14 cellular contexts compared by ENCODE assay signal in the genomic region with DNA sequence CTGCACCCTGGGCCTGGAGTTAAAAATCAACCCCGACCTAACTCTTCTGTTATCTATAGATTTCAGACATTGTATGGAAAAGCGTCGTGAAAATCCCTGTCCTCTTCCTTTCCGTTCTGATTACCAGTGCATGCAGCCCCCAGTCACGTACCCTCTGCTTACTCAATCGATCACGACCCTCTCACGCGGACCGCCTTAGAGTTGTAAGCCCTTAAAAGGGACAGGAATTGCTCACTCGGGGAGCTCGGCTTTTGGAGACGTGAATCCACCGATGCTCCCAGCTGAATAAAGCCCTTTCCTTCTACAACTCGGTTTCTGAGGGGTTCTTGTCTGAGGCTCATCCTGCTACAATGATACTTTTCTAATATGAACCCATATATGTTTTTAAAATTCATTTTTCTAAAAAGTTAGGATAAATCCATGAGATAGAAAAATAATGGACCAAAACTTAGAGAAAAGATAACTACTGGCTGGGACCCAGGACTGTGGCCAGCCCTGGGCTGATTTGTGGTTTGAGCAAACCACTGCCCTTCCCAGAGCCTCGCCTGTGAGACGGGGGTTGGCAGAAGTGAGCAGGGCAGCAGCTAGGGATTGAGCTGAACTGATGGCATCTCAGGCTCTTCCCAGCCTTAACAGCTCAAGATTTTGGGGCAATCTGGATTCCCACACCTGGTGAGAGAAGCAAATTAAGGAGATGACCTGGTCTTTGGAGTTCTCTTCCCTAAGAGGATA. TPM values are rescaled to one million over a fixed set of nuclear protein-coding genes. Genes with fewer than 3 reads are reported as not detected.
DNase-seq lines count a peak whose midpoint lies in the region; ATAC-seq, FAIRE-seq and TF ChIP-seq lines count a peak whose summit lies in the region.
"Had no signal": no experiment of that assay in that cellular context is flagged by ENCODE, and none has a peak within 500 bp of the region (broad histone marks: within the 10 kb centered on the region; RNA-seq: fewer than 3 reads in every experiment).

No MANE protein-coding gene starts in this region.

- TF ChIP-seq RAD21 in HepG2 (CRISPR knock-in tag; IDR thresholded peaks at IDR 0.05), result no peak

- H4K20me1 ChIP-seq in HepG2 (ENCODE audit: insufficient read depth, low read length) (no peaks in the 10 kb centered on the region), fibroblast of lung (ENCODE audit: control insufficient read depth, extremely low read depth, insufficient read depth, low read length) (no peaks in the 10 kb centered on the region)

- ATAC-seq in HepG2 (no peak), right lobe of liver (no peak), RWPE2 (ENCODE audit: low read depth) (no peak), HG02798 (IDR thresholded peaks at IDR 0.05; ENCODE audit: poor library complexity, unreplicated experiment) (no peak)
- ATAC-seq: gastrocnemius medialis had no signal

- DNase-seq in HepG2 (ENCODE audit: low spot score) (no peak), right lobe of liver (no peak), RWPE2 (ENCODE audit: low spot score) (no peak), fibroblast of lung (ENCODE audit: low read depth in 2 of 2) (peak; percentile 24 to 64), activated gamma-delta T cell treated with Interleukin-2 at 50 U/mL for 16 hours (no peak), RKO (ENCODE audit: low spot score) (no peak), mucosa of gallbladder (ENCODE audit: low spot score) (no peak)
- DNase-seq: activated CD4-positive, alpha-beta T cell treated with anti-CD3 and anti-CD28 coated beads, Interleukin-2, amount 50 U/mL, for 48 hours; effector memory CD4-positive, alpha-beta T cell; gastrocnemius medialis; NCI-H446 treated with DMSO at 0.1 percent for 48 hours had no signal

- no peaks in the 10 kb centered on the region for H3K9me3 ChIP-seq in HepG2 (ENCODE audit: low read length)
- H3K9me3 ChIP-seq in right lobe of liver, result no peaks in the 10 kb centered on the region
- H3K9me3 ChIP-seq in RWPE2 (ENCODE audit: severe bottlenecking), result no peaks in the 10 kb centered on the region
- no peaks in the 10 kb centered on the region for H3K9me3 ChIP-seq in fibroblast of lung (ENCODE audit: control insufficient read depth, insufficient read depth, low read depth, low read length)
- H3K9me3 ChIP-seq: gastrocnemius medialis had no signal

- no peaks in the 10 kb centered on the region for H3K27me3 ChIP-seq in HepG2 (ENCODE audit: control insufficient read depth in 1 of 2, insufficient read depth in 2 of 2, low read length in 2 of 2)
- no peaks in the 10 kb centered on the region for H3K27me3 ChIP-seq in right lobe of liver
- no peaks in the 10 kb centered on the region for H3K27me3 ChIP-seq in RWPE2 (ENCODE audit: insufficient read depth, poor library complexity, severe bottlenecking)
- no peaks in the 10 kb centered on the region for H3K27me3 ChIP-seq in fibroblast of lung (ENCODE audit: control insufficient read depth, insufficient read depth, low read length)
- H3K27me3 ChIP-seq: gastrocnemius medialis had no signal

- CTCF ChIA-PET in HepG2 (lab: Yijun Ruan, JAX; ENCODE audit: low intra/inter-chr PET ratio, low total read pairs), result no interaction called here

- H3K4me1 ChIP-seq in HepG2 (ENCODE audit: insufficient read depth, low read length) (peaks cover 68% of the 10 kb centered on the region), right lobe of liver (peaks cover 0 to 36% (median 5%) of the 10 kb centered on the region in 4 donors), RWPE2 (ENCODE audit: insufficient read depth, poor library complexity, severe bottlenecking) (peaks cover 40% of the 10 kb centered on the region), fibroblast of lung (ENCODE audit: control insufficient read depth, extremely low read depth, insufficient read depth, low read length) (peaks cover 24% of the 10 kb centered on the region)

- peaks cover 14% of the 10 kb centered on the region for H3K79me2 ChIP-seq in HepG2 (ENCODE audit: insufficient read depth, low read length)
- no peaks in the 10 kb centered on the region for H3K79me2 ChIP-seq in fibroblast of lung (ENCODE audit: control insufficient read depth, insufficient read depth, low read length)

- H2AFZ ChIP-seq in HepG2 (ENCODE audit: low read length), result no peak overlapping the region
- no peak overlapping the region for H2AFZ ChIP-seq in fibroblast of lung (ENCODE audit: low read length)

- intact Hi-C loops in HepG2 (cut with micrococcal nuclease; ENCODE audit: unreplicated experiment), result loop anchor here (5.0 kb wide), 2 partner anchors 45 to 120 kb away; a partner anchor contains a TSS
- intact Hi-C loops in right lobe of liver (cut with DNase I), result no loop called here

- H3K4me3 ChIP-seq in HepG2 (replicated peaks in 1 of 3; ENCODE audit: insufficient read depth in 1 of 3, low read depth in 2 of 3, low read length in 3 of 3), result peak overlapping the region; percentile 38 to 73 (median 51); a peak in 5 of 6 replicates
- no peak overlapping the region for H3K4me3 ChIP-seq in right lobe of liver
- no peak overlapping the region for H3K4me3 ChIP-seq in RWPE2 (ENCODE audit: severe bottlenecking)
- no peak overlapping the region for H3K4me3 ChIP-seq in fibroblast of lung (replicated peaks in 1 of 4; ENCODE audit: control extremely low read depth in 1 of 4, insufficient read depth in 1 of 4, low read depth in 3 of 4, low read length in 4 of 4)
- H3K4me3 ChIP-seq: gastrocnemius medialis had no signal

- TF ChIP-seq EP300 in HepG2 (IDR thresholded peaks at IDR 0.05; ENCODE audit: low read depth in 2 of 2, low read length in 2 of 2), result peak in 1 of 2 experiments; percentile 63; a peak in 1 of 4 replicates
- TF ChIP-seq EP300 in HepG2 (CRISPR knock-in tag; IDR thresholded peaks at IDR 0.05; ENCODE audit: borderline replicate concordance), result no peak

- H3K4me2 ChIP-seq in HepG2 (ENCODE audit: low read depth, low read length), result peak overlapping the region; percentile 98
- no peak overlapping the region for H3K4me2 ChIP-seq in fibroblast of lung (ENCODE audit: extremely low read depth, insufficient read depth, low read length)

- peak overlapping the region; percentile 39; the same call in 1 of the 2 replicates for H3K9ac ChIP-seq in HepG2 (ENCODE audit: insufficient read depth, low read depth, low read length)
- H3K9ac ChIP-seq in fibroblast of lung (ENCODE audit: insufficient read depth, low read length), result no peak overlapping the region

- TF ChIP-seq CTCF in HepG2 (CRISPR knock-in tag; IDR thresholded peaks at IDR 0.05) (no peak), right lobe of liver (IDR thresholded peaks at IDR 0.05) (no peak), RWPE2 (IDR thresholded peaks at IDR 0.05; ENCODE audit: poor library complexity, severe bottlenecking) (no peak), fibroblast of lung (conservative IDR thresholded peaks at IDR 0.05 in 1 of 2, IDR thresholded peaks at IDR 0.05 in 1 of 2; ENCODE audit: low read depth in 1 of 2, low read length in 2 of 2) (no peak)

- TF ChIP-seq POLR2A in HepG2 (IDR thresholded peaks at IDR 0.05; ENCODE audit: insufficient read depth in 1 of 2, low read depth in 2 of 2, low read length in 2 of 2), result peak in 1 of 2 experiments; percentile 66; a peak in 2 of 4 replicates
- no peak for TF ChIP-seq POLR2A in right lobe of liver (IDR thresholded peaks at IDR 0.05)

- in situ Hi-C loops in HepG2 (cut with HindIII; ENCODE audit: extremely low pct_ligation_motif_present, low pct_unique_long_range_greater_than_20kb), result no loop called here

- FAIRE-seq in HepG2 (lab: Jason Lieb, UNC), result no peak
- FAIRE-seq: bronchial epithelial cell had no signal

- no TSS peak for BruUV-seq in HepG2 (replicated peaks; lab: Mats Ljungman, UMichigan)

- H3K36me3 ChIP-seq in HepG2 (replicated peaks in 1 of 2; ENCODE audit: control insufficient read depth in 1 of 2, insufficient read depth in 2 of 2, low read length in 2 of 2) (no peaks in the 10 kb centered on the region), right lobe of liver (no peaks in the 10 kb centered on the region), RWPE2 (ENCODE audit: low read depth) (no peaks in the 10 kb centered on the region), fibroblast of lung (ENCODE audit: control insufficient read depth, insufficient read depth, low read length) (no peaks in the 10 kb centered on the region)
- H3K36me3 ChIP-seq: gastrocnemius medialis had no signal

- POLR2A ChIA-PET in HepG2 (lab: Yijun Ruan, JAX), result interaction anchor here (0.8 to 1.3 kb wide), 2 partner anchors 30 to 32 kb away, joined by 3 to 4 read pairs; no protein-coding TSS in a partner anchor

- H3K27ac ChIP-seq in HepG2 (ENCODE audit: extremely low read length, insufficient read depth, low read length) (peak overlapping the region; percentile 49), right lobe of liver (no peak overlapping the region), RWPE2 (ENCODE audit: poor library complexity, severe bottlenecking) (peak overlapping the region; percentile 100), fibroblast of lung (ENCODE audit: insufficient read depth, low read length) (no peak overlapping the region)
- H3K27ac ChIP-seq: gastrocnemius medialis had no signal

- WGBS in HepG2 (ENCODE audit: low lambda C conversion rate), result 2% methylated on average over 17 of the region's 17 CpGs
- 68% methylated on average over 17 of the region's 17 CpGs for WGBS in right lobe of liver (ENCODE audit: insufficient coverage, low coverage, low lambda C conversion rate, missing lambda C conversion rate)

RNA-seq across cellular contexts. Expression of a gene that starts 5.0 kb away (rescaled TPM):
- 2.3 and 4.0 TPM in 2 replicates for total RNA-seq in HepG2 (2016; rRNA removed; fragmentation: Illumina TruSeq; extraction: Trizol)
- total RNA-seq in HepG2 (2016; cell fraction: cytosol; rRNA removed; fragmentation: Illumina TruSeq; extraction: Trizol; ENCODE audit: low read depth), result 1.3 and 1.6 TPM in 2 replicates
- total RNA-seq in HepG2 (2016; cell fraction: insoluble cytoplasmic fraction; rRNA removed; fragmentation: Illumina TruSeq; extraction: Trizol), result 2.3 and 4.1 TPM in 2 replicates
- 3.6 and 3.8 TPM in 2 replicates for total RNA-seq in HepG2 (2016; cell fraction: membrane; rRNA removed; fragmentation: Illumina TruSeq; extraction: Trizol)
- 0.72 and 0.87 TPM in 2 replicates for total RNA-seq in HepG2 (2016; cell fraction: nucleus; rRNA removed; fragmentation: Illumina TruSeq; extraction: Trizol)
- 1.4 and 1.8 TPM in 2 replicates for polyA plus RNA-seq in HepG2 (2011; rRNA removed)
- polyA plus RNA-seq in HepG2 (2011; cell fraction: cytosol; rRNA removed), result 1.3 and 2.6 TPM in 2 replicates
- 0.59 and 1.3 TPM in 2 replicates for polyA plus RNA-seq in HepG2 (2011; cell fraction: nucleus; rRNA removed)
- polyA plus RNA-seq in HepG2 (2012), result 4.4 and 15.0 TPM in 2 replicates
- polyA plus RNA-seq in HepG2 (2016; cell fraction: cytosol; fragmentation: Illumina TruSeq; extraction: Trizol; ENCODE audit: low read depth), result 3.5 and 3.9 TPM in 2 replicates
- 6.0 and 6.8 TPM in 2 replicates for polyA plus RNA-seq in HepG2 (2016; cell fraction: insoluble cytoplasmic fraction; fragmentation: Illumina TruSeq; extraction: Trizol; ENCODE audit: low read depth)
- 4.5 and 5.2 TPM in 2 replicates for polyA plus RNA-seq in HepG2 (2016; cell fraction: membrane; fragmentation: Illumina TruSeq; extraction: Trizol; ENCODE audit: low read depth)
- polyA plus RNA-seq in HepG2 (2016; cell fraction: nucleus; fragmentation: Illumina TruSeq; extraction: Trizol; ENCODE audit: insufficient read depth, low read depth), result 1.8 and 2.2 TPM in 2 replicates
- polyA minus RNA-seq in HepG2 (2011; rRNA and poly(A)+ RNA removed; ENCODE audit: low replicate concordance), result 1.2 TPM in 1 of 2 replicates, not detected in the other
- polyA minus RNA-seq in HepG2 (2011; cell fraction: cytosol; rRNA and poly(A)+ RNA removed), result 2.5 and 2.8 TPM in 2 replicates
- 0.64 and 0.87 TPM in 2 replicates for polyA minus RNA-seq in HepG2 (2011; cell fraction: nucleus; rRNA and poly(A)+ RNA removed)
- 1 to 10 TPM in 2 of 6 experiments, under 1 TPM in 4; 0.42 to 1.1 (median 0.51) TPM for total RNA-seq in right lobe of liver
- total RNA-seq in fibroblast of lung, result 4.4 and 7.8 TPM in 2 replicates
- polyA plus RNA-seq in fibroblast of lung, result 1.3 and 2.7 TPM in 2 replicates
- 3.2 and 3.8 TPM in 2 replicates for polyA plus RNA-seq in fibroblast of lung (2012)
- 0.63 TPM in 1 of 2 replicates, not detected in the other for polyA minus RNA-seq in fibroblast of lung (ENCODE audit: low replicate concordance)
- total RNA-seq in mucosa of gallbladder, result 2.0 TPM

RNA-seq across cellular contexts. Expression of a gene that starts 43.8 kb away (rescaled TPM):
- 9.2 and 10.6 TPM in 2 replicates for total RNA-seq in HepG2 (2016; rRNA removed; fragmentation: Illumina TruSeq; extraction: Trizol)
- total RNA-seq in HepG2 (2016; cell fraction: cytosol; rRNA removed; fragmentation: Illumina TruSeq; extraction: Trizol; ENCODE audit: low read depth), result 2.3 and 2.6 TPM in 2 replicates
- 9.3 and 10.5 TPM in 2 replicates for total RNA-seq in HepG2 (2016; cell fraction: insoluble cytoplasmic fraction; rRNA removed; fragmentation: Illumina TruSeq; extraction: Trizol)
- 7.4 and 8.7 TPM in 2 replicates for total RNA-seq in HepG2 (2016; cell fraction: membrane; rRNA removed; fragmentation: Illumina TruSeq; extraction: Trizol)
- 4.4 and 5.9 TPM in 2 replicates for total RNA-seq in HepG2 (2016; cell fraction: nucleus; rRNA removed; fragmentation: Illumina TruSeq; extraction: Trizol)
- 23.0 and 24.6 TPM in 2 replicates for polyA plus RNA-seq in HepG2 (2011; rRNA removed)
- polyA plus RNA-seq in HepG2 (2011; cell fraction: cytosol; rRNA removed), result 15.7 and 22.9 TPM in 2 replicates
- 22.7 and 27.5 TPM in 2 replicates for polyA plus RNA-seq in HepG2 (2011; cell fraction: nucleus; rRNA removed)
- 2.8 and 7.8 TPM in 2 replicates for polyA plus RNA-seq in HepG2 (2012)
- 2.9 and 3.0 TPM in 2 replicates for polyA plus RNA-seq in HepG2 (2016; cell fraction: cytosol; fragmentation: Illumina TruSeq; extraction: Trizol; ENCODE audit: low read depth)
- polyA plus RNA-seq in HepG2 (2016; cell fraction: insoluble cytoplasmic fraction; fragmentation: Illumina TruSeq; extraction: Trizol; ENCODE audit: low read depth), result 10.8 and 11.3 TPM in 2 replicates
- polyA plus RNA-seq in HepG2 (2016; cell fraction: membrane; fragmentation: Illumina TruSeq; extraction: Trizol; ENCODE audit: low read depth), result 6.2 and 6.7 TPM in 2 replicates
- 17.7 and 20.4 TPM in 2 replicates for polyA plus RNA-seq in HepG2 (2016; cell fraction: nucleus; fragmentation: Illumina TruSeq; extraction: Trizol; ENCODE audit: insufficient read depth, low read depth)
- polyA minus RNA-seq in HepG2 (2011; rRNA and poly(A)+ RNA removed; ENCODE audit: low replicate concordance), result 2.2 and 24.8 TPM in 2 replicates
- 12.1 and 12.4 TPM in 2 replicates for polyA minus RNA-seq in HepG2 (2011; cell fraction: cytosol; rRNA and poly(A)+ RNA removed)
- 8.8 and 10.0 TPM in 2 replicates for polyA minus RNA-seq in HepG2 (2011; cell fraction: nucleus; rRNA and poly(A)+ RNA removed)
- 10 to 100 TPM in 1 of 6 experiments, 1 to 10 TPM in 5; 4.0 to 13.1 (median 6.0) TPM for total RNA-seq in right lobe of liver
- total RNA-seq in fibroblast of lung, result 17.3 and 27.7 TPM in 2 replicates
- polyA plus RNA-seq in fibroblast of lung, result 35.8 and 86.2 TPM in 2 replicates
- 39.3 and 91.3 TPM in 2 replicates for polyA plus RNA-seq in fibroblast of lung (2012)
- polyA minus RNA-seq in fibroblast of lung (ENCODE audit: low replicate concordance), result 45.2 and 138 TPM in 2 replicates
- 534 TPM for total RNA-seq in mucosa of gallbladder
- polyA plus RNA-seq: immature natural killer cell had no signal

RNA-seq across cellular contexts. Expression of a gene that starts 45.1 kb away (rescaled TPM):
- total RNA-seq in HepG2 (2016; rRNA removed; fragmentation: Illumina TruSeq; extraction: Trizol) (14.0 and 25.1 TPM in 2 replicates), right lobe of liver (10 to 100 TPM; 13.5 to 33.7 (median 23.2) TPM), fibroblast of lung (11.0 and 11.9 TPM in 2 replicates), mucosa of gallbladder (44.5 TPM)
- 7.7 and 8.8 TPM in 2 replicates for total RNA-seq in HepG2 (2016; cell fraction: cytosol; rRNA removed; fragmentation: Illumina TruSeq; extraction: Trizol; ENCODE audit: low read depth)
- 10.1 and 21.7 TPM in 2 replicates for total RNA-seq in HepG2 (2016; cell fraction: insoluble cytoplasmic fraction; rRNA removed; fragmentation: Illumina TruSeq; extraction: Trizol)
- total RNA-seq in HepG2 (2016; cell fraction: membrane; rRNA removed; fragmentation: Illumina TruSeq; extraction: Trizol), result 9.3 and 12.9 TPM in 2 replicates
- 49.3 and 56.0 TPM in 2 replicates for total RNA-seq in HepG2 (2016; cell fraction: nucleus; rRNA removed; fragmentation: Illumina TruSeq; extraction: Trizol)
- polyA plus RNA-seq in HepG2 (2011; rRNA removed) (4.8 and 5.0 TPM in 2 replicates), fibroblast of lung (3.8 and 5.1 TPM in 2 replicates)
- 2.8 and 3.3 TPM in 2 replicates for polyA plus RNA-seq in HepG2 (2011; cell fraction: cytosol; rRNA removed)
- 18.8 and 20.8 TPM in 2 replicates for polyA plus RNA-seq in HepG2 (2011; cell fraction: nucleus; rRNA removed)
- polyA plus RNA-seq in HepG2 (2012), result 21.6 and 23.5 TPM in 2 replicates
- polyA plus RNA-seq in HepG2 (2016; cell fraction: cytosol; fragmentation: Illumina TruSeq; extraction: Trizol; ENCODE audit: low read depth), result 0.96 and 1.2 TPM in 2 replicates
- polyA plus RNA-seq in HepG2 (2016; cell fraction: insoluble cytoplasmic fraction; fragmentation: Illumina TruSeq; extraction: Trizol; ENCODE audit: low read depth), result 8.1 and 13.9 TPM in 2 replicates
- polyA plus RNA-seq in HepG2 (2016; cell fraction: membrane; fragmentation: Illumina TruSeq; extraction: Trizol; ENCODE audit: low read depth), result 2.4 and 4.4 TPM in 2 replicates
- polyA plus RNA-seq in HepG2 (2016; cell fraction: nucleus; fragmentation: Illumina TruSeq; extraction: Trizol; ENCODE audit: insufficient read depth, low read depth), result 82.7 and 94.7 TPM in 2 replicates
- polyA minus RNA-seq in HepG2 (2011; rRNA and poly(A)+ RNA removed; ENCODE audit: low replicate concordance), result 26.2 and 39.1 TPM in 2 replicates
- polyA minus RNA-seq in HepG2 (2011; cell fraction: cytosol; rRNA and poly(A)+ RNA removed), result 16.2 and 25.1 TPM in 2 replicates
- 33.1 and 35.3 TPM in 2 replicates for polyA minus RNA-seq in HepG2 (2011; cell fraction: nucleus; rRNA and poly(A)+ RNA removed)
- 13.7 and 17.6 TPM in 2 replicates for polyA plus RNA-seq in fibroblast of lung (2012)
- 31.8 and 47.9 TPM in 2 replicates for polyA minus RNA-seq in fibroblast of lung (ENCODE audit: low replicate concordance)

Comparison
In these comparisons a context has a peak if more than half of its experiments do, and no peak if none do; other contexts are left out.
1. H3K27ac ChIP-seq: peak in HepG2 (single experiment) and RWPE2 (single experiment); none in right lobe of liver (0 of 3) and fibroblast of lung (single experiment).
2. H3K4me3 ChIP-seq: peak in HepG2 (3 of 3); none in right lobe of liver (0 of 3), RWPE2 (single experiment) and fibroblast of lung (0 of 4).
3. DNase-seq: peak in fibroblast of lung (2 of 2); none in HepG2 (single experiment), right lobe of liver (0 of 3), RWPE2 (single experiment), activated gamma-delta T cell treated with Interleukin-2 at 50 U/mL for 16 hours (single experiment), RKO (single experiment) and mucosa of gallbladder (single experiment).
4. RNA of a gene that starts 43.8 kb away (total RNA-seq): 534 TPM in mucosa of gallbladder (single experiment); 17.3 to 27.7 TPM in fibroblast of lung, 2.3 to 10.6 TPM in HepG2 and 4.0 to 13.1 TPM in right lobe of liver; every median in the first group is over 10 times any median in the second.